Comparison of ENCODE assay signal across 9 cellular contexts in the genomic region with DNA sequence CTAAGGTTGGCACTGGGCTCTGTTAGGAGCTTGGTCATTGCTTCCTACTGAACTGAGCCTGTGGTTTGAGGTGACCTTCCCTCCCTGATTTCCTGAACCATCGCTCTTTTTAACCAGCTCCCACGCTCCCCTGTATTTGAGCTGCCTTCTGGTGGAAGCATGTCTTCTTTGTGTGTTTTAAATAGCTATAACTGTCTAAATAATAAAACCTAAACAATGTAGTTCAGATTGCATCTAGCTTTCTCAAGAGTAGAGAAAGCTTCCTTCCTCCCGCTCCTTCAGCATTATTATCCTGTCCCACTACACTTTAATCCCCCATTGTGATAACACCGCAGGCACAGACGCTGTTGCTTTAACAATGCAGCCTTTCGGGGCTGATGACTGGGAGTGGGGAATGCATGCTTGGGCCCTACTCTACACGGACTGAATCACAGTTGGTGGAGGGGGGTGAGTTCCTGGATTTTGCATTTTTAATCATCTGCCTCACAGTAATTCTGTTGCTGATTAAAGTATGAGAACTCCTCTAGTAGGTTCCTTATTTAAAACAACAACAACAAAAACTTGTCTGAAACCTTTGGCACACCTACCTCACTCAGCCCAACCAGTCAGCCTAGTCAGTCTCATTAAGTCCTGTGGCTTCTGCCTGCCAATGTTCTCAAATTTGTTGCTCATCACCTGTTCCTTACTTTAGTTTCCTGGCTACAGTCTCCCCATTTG. TPM values are rescaled to one million over a fixed set of nuclear protein-coding genes. Genes with fewer than 3 reads are reported as not detected.
A peak's percentile ranks its signal among the peaks of the same experiment; 100 is the strongest.
DNase-seq lines count a peak whose midpoint lies in the region; ATAC-seq, FAIRE-seq and TF ChIP-seq lines count a peak whose summit lies in the region.
"Had no signal": no experiment of that assay in that cellular context is flagged by ENCODE, and none has a peak within 500 bp of the region (broad histone marks: within the 10 kb centered on the region; RNA-seq: fewer than 3 reads in every experiment).

No MANE protein-coding gene starts in this region.

- H3K36me3 ChIP-seq in ES-I3 (ENCODE audit: insufficient read depth, low read length) (peaks cover 13% of the 10 kb centered on the region; the same call in 1 of the 2 replicates), neutrophil (no peaks in the 10 kb centered on the region), tibial artery (no peaks in the 10 kb centered on the region)

- peak; percentile 80 for ATAC-seq in esophagus mucosa
- no peak for ATAC-seq in HG03342 (IDR thresholded peaks at IDR 0.05; ENCODE audit: unreplicated experiment)

- FAIRE-seq in GM12892 (lab: Jason Lieb, UNC) = no peak

- H3K9me3 ChIP-seq in ES-I3 (ENCODE audit: control insufficient read depth, insufficient read depth, low read length) (no peaks in the 10 kb centered on the region), neutrophil (no peaks in the 10 kb centered on the region), tibial artery (no peaks in the 10 kb centered on the region)

- DNase-seq in RKO (ENCODE audit: low spot score) = peak; percentile 17
- DNase-seq in GM12892 (ENCODE audit: insufficient read length) = no peak
- DNase-seq in tibial artery = no peak
- no peak for DNase-seq in activated gamma-delta T cell treated with Interleukin-2 at 50 U/mL for 16 hours
- DNase-seq: activated B cell treated with CpG ODN at 0.5 μM for 24 hours had no signal

- no peaks in the 10 kb centered on the region for H3K27me3 ChIP-seq in neutrophil
- no peaks in the 10 kb centered on the region for H3K27me3 ChIP-seq in tibial artery

- H3K27ac ChIP-seq in neutrophil = peak overlapping the region; percentile 10
- H3K27ac ChIP-seq in tibial artery = no peak overlapping the region

- TF ChIP-seq CTCF in neutrophil (IDR thresholded peaks at IDR 0.05) (no peak), tibial artery (IDR thresholded peaks at IDR 0.05) (no peak)

- TF ChIP-seq POLR2A in GM12892 (IDR thresholded peaks at IDR 0.05; ENCODE audit: low read depth, low read length) = no peak

- H3K9ac ChIP-seq in ES-I3 (ENCODE audit: low read depth, low read length) = peak overlapping the region; percentile 4

- peaks cover 67% of the 10 kb centered on the region for H3K4me1 ChIP-seq in ES-I3 (ENCODE audit: insufficient read depth, low read length)
- H3K4me1 ChIP-seq in neutrophil (ENCODE audit: control insufficient read depth in 1 of 2, insufficient read depth in 1 of 2, low read depth in 1 of 2, low read length in 1 of 2) = peaks cover 7 to 9% of the 10 kb centered on the region in 2 experiments
- peaks cover 0 to 48% (median 3%) of the 10 kb centered on the region in 4 donors for H3K4me1 ChIP-seq in tibial artery

- intact Hi-C loops in tibial artery (cut with DNase I; ENCODE audit: low total_unique reads) = loop anchor here (10.0 kb wide), 1 partner anchor 1428 kb away; no protein-coding TSS in a partner anchor

- H3K4me3 ChIP-seq in neutrophil (ENCODE audit: low read depth in 1 of 2, low read length in 1 of 2) (no peak overlapping the region), tibial artery (no peak overlapping the region)

RNA-seq across cellular contexts. Expression of a gene that starts 6.6 kb away (rescaled TPM):
- 29.7 TPM for total RNA-seq in esophagus mucosa
- 104 TPM for polyA plus RNA-seq in GM12892 (2012; ENCODE audit: missing spikeins)
